In genomic region chr7:74356589-74357315, GRCh38 we compare ENCODE assay signal across 1 cellular context.
TF ChIP-seq lines count a peak whose summit lies in the region.

No MANE protein-coding gene starts in this region.

TF ChIP-seq in IMR-90, 13 proteins besides CTCF, POLR2A, EP300 and RAD21:
- TF ChIP-seq NFE2L2 (IDR thresholded peaks at IDR 0.05; ENCODE audit: low read depth, low read length) (no peak), USF2 (IDR thresholded peaks at IDR 0.05; ENCODE audit: low read depth, low read length) (no peak), BHLHE40 (IDR thresholded peaks at IDR 0.05; ENCODE audit: low read depth, low read length) (no peak), MAFK (IDR thresholded peaks at IDR 0.05; ENCODE audit: low read depth, low read length) (no peak), RFX5 (IDR thresholded peaks at IDR 0.05; ENCODE audit: low read depth, low read length) (no peak), RCOR1 (IDR thresholded peaks at IDR 0.05; ENCODE audit: insufficient replicate concordance, low read length) (no peak), MXI1 (IDR thresholded peaks at IDR 0.05; ENCODE audit: borderline replicate concordance, low read depth, low read length) (no peak), ELK1 (IDR thresholded peaks at IDR 0.05; ENCODE audit: borderline replicate concordance, low read depth, low read length) (no peak), CEBPB (IDR thresholded peaks at IDR 0.05; ENCODE audit: low read depth, low read length) (no peak), SMC3 (IDR thresholded peaks at IDR 0.05; ENCODE audit: low read depth, low read length) (no peak), FOS (IDR thresholded peaks at IDR 0.05; ENCODE audit: low read depth, low read length) (no peak), MAZ (IDR thresholded peaks at IDR 0.05; ENCODE audit: borderline replicate concordance, low read depth, low read length) (no peak), CHD1 (IDR thresholded peaks at IDR 0.05; ENCODE audit: low read depth, low read length) (no peak)
